14 cellular contexts compared by ENCODE assay signal in genomic region chr13:24068472-24068871, GRCh38.
DNase-seq lines count a peak whose midpoint lies in the region; ATAC-seq and TF ChIP-seq lines count a peak whose summit lies in the region.
"Had no signal": no experiment of that assay in that cellular context is flagged by ENCODE, and none has a peak within 500 bp of the region (broad histone marks: within the 10 kb centered on the region; RNA-seq: fewer than 3 reads in every experiment).

No MANE protein-coding gene starts in this region.

- H2BK5ac ChIP-seq in mesenchymal stem cell (ENCODE audit: low read depth, low read length, poor library complexity, severe bottlenecking) = no peak overlapping the region

- DNase-seq in GM04503 (ENCODE audit: low read depth) = peak; percentile 43
- peak; percentile 47 for DNase-seq in dedifferentiated amniotic fluid mesenchymal stem cell (ENCODE audit: extremely low spot score)
- DNase-seq in omental fat pad (ENCODE audit: low spot score) = no peak
- no peak for DNase-seq in mesenchymal stem cell
- no peak for DNase-seq in stimulated activated CD4-positive, alpha-beta T cell treated with anti-CD3 and anti-CD28 coated beads, Interleukin-1b, Interleukin-23, amount 100 ng/mL, for 48 hours
- DNase-seq: ACHN; CD4-positive, CD25-positive, alpha-beta regulatory T cell; DMS79; GDM1 had no signal

- H2AK5ac ChIP-seq in mesenchymal stem cell (ENCODE audit: low read length, severe bottlenecking) = no peak overlapping the region

- H2BK12ac ChIP-seq in mesenchymal stem cell (ENCODE audit: low read length in 2 of 2) = no peak overlapping the region

- H3K23ac ChIP-seq in mesenchymal stem cell (ENCODE audit: low read length in 2 of 2) = no peak overlapping the region

- no peak for TF ChIP-seq CTCF in omental fat pad (IDR thresholded peaks at IDR 0.05)

- H3K9me3 ChIP-seq in skeletal muscle satellite cell (replicated peaks; ENCODE audit: low read length) = no peaks in the 10 kb centered on the region
- no peaks in the 10 kb centered on the region for H3K9me3 ChIP-seq in mesenchymal stem cell (ENCODE audit: control insufficient read depth, low read length)
- H3K9me3 ChIP-seq: HAP-1 had no signal

- peak overlapping the region; percentile 44 for H3K4me2 ChIP-seq in skeletal muscle satellite cell (ENCODE audit: low read length)
- H3K4me2 ChIP-seq in mesenchymal stem cell (ENCODE audit: low read length, poor library complexity, severe bottlenecking) = no peak overlapping the region
- H3K4me2 ChIP-seq: BLaER1 treated with 17β-estradiol and CSF1 and Interleukin-3, amounts not matched to agents 10 nM and 100 nM had no signal

- H4K8ac ChIP-seq in mesenchymal stem cell (ENCODE audit: low read length) = no peak overlapping the region

- H3K79me1 ChIP-seq in mesenchymal stem cell (replicated peaks; ENCODE audit: low read length, poor library complexity, severe bottlenecking) = no peaks in the 10 kb centered on the region

- H3K36me3 ChIP-seq in skeletal muscle satellite cell (ENCODE audit: insufficient read depth, low read length) = no peaks in the 10 kb centered on the region
- no peaks in the 10 kb centered on the region for H3K36me3 ChIP-seq in mesenchymal stem cell (ENCODE audit: control insufficient read depth in 1 of 2, insufficient read depth in 2 of 2, low read depth in 1 of 2, low read length in 2 of 2)
- H3K36me3 ChIP-seq: BLaER1 treated with 17β-estradiol and CSF1 and Interleukin-3, amounts not matched to agents 10 nM and 100 nM; HAP-1 had no signal

- H3K18ac ChIP-seq in mesenchymal stem cell (ENCODE audit: low read depth in 1 of 2, low read length in 2 of 2) = no peak overlapping the region

- no peak overlapping the region for H4K91ac ChIP-seq in mesenchymal stem cell (ENCODE audit: low read length)

- 100% methylated on average over 1 of the region's 2 CpGs for WGBS in mesenchymal stem cell

- no peak overlapping the region for H2BK120ac ChIP-seq in mesenchymal stem cell (ENCODE audit: low read depth, low read length)

- no peak overlapping the region for H2BK15ac ChIP-seq in mesenchymal stem cell (ENCODE audit: low read depth, poor library complexity, severe bottlenecking)

- H3K27me3 ChIP-seq in skeletal muscle satellite cell (ENCODE audit: control insufficient read depth, insufficient read depth, low read length) (no peaks in the 10 kb centered on the region), mesenchymal stem cell (ENCODE audit: control insufficient read depth in 1 of 2, insufficient read depth in 1 of 2, low read length in 2 of 2) (peaks cover 0 to 4% of the 10 kb centered on the region in 2 experiments)
- H3K27me3 ChIP-seq: BLaER1 treated with 17β-estradiol and CSF1 and Interleukin-3, amounts not matched to agents 10 nM and 100 nM had no signal

- no peak overlapping the region for H3K4ac ChIP-seq in mesenchymal stem cell (ENCODE audit: low read depth in 1 of 2, low read length in 2 of 2)

- ATAC-seq in SK-N-SH treated with all-trans-retinoic acid at 6 μM for 48 hours (peak; percentile 73), omental fat pad (ENCODE audit: low FRiP score) (no peak)

- H3K4me1 ChIP-seq in skeletal muscle satellite cell (ENCODE audit: control insufficient read depth, insufficient read depth, low read length) (peaks cover 30% of the 10 kb centered on the region), mesenchymal stem cell (ENCODE audit: control insufficient read depth, insufficient read depth, low read depth, low read length) (peaks cover under 1% of the 10 kb centered on the region)
- H3K4me1 ChIP-seq: HAP-1 had no signal

- H3K4me3 ChIP-seq in skeletal muscle satellite cell (ENCODE audit: low read length) (no peak overlapping the region), mesenchymal stem cell (ENCODE audit: insufficient read depth in 1 of 2, low read depth in 1 of 2, low read length in 2 of 2) (no peak overlapping the region)
- H3K4me3 ChIP-seq: BLaER1 treated with 17β-estradiol and CSF1 and Interleukin-3, amounts not matched to agents 10 nM and 100 nM; HAP-1 had no signal

- H2AFZ ChIP-seq in mesenchymal stem cell (ENCODE audit: low read depth, low read length) = no peak overlapping the region

- no peak overlapping the region for H3K27ac ChIP-seq in mesenchymal stem cell (ENCODE audit: low read length, poor library complexity, severe bottlenecking)
- H3K27ac ChIP-seq: BLaER1 treated with 17β-estradiol and CSF1 and Interleukin-3, amounts not matched to agents 10 nM and 100 nM; HL-60 had no signal

- H3K9ac ChIP-seq in skeletal muscle satellite cell (ENCODE audit: low read depth, low read length) (no peak overlapping the region), mesenchymal stem cell (ENCODE audit: low read length) (no peak overlapping the region)
- H3K9ac ChIP-seq: BLaER1 treated with 17β-estradiol and CSF1 and Interleukin-3, amounts not matched to agents 10 nM and 100 nM had no signal

- no peak overlapping the region for H3K14ac ChIP-seq in mesenchymal stem cell (ENCODE audit: low read length in 2 of 2)

TF ChIP-seq in SK-N-SH treated with all-trans-retinoic acid at 6 μM for 48 hours, 23 proteins besides CTCF, POLR2A, EP300 and RAD21:
- no peak for TF ChIP-seq GLIS3 (CRISPR knock-in tag; IDR thresholded peaks at IDR 0.05)
- no peak for TF ChIP-seq CREB5 (CRISPR knock-in tag; IDR thresholded peaks at IDR 0.05; ENCODE audit: low read depth)
- no peak for TF ChIP-seq OSR1 (CRISPR knock-in tag; IDR thresholded peaks at IDR 0.05)
- TF ChIP-seq POU6F1 (CRISPR knock-in tag; IDR thresholded peaks at IDR 0.05; ENCODE audit: borderline replicate concordance, low read depth) = no peak
- TF ChIP-seq RARB (CRISPR knock-in tag; IDR thresholded peaks at IDR 0.05) = no peak
- no peak for TF ChIP-seq ZNF70 (CRISPR knock-in tag; IDR thresholded peaks at IDR 0.05)
- 0 out of 2 replicates have a peak, but pooled peaks have one; percentile 17 for TF ChIP-seq ISL1 (CRISPR knock-in tag; IDR thresholded peaks at IDR 0.05)
- TF ChIP-seq, protein P1, sequence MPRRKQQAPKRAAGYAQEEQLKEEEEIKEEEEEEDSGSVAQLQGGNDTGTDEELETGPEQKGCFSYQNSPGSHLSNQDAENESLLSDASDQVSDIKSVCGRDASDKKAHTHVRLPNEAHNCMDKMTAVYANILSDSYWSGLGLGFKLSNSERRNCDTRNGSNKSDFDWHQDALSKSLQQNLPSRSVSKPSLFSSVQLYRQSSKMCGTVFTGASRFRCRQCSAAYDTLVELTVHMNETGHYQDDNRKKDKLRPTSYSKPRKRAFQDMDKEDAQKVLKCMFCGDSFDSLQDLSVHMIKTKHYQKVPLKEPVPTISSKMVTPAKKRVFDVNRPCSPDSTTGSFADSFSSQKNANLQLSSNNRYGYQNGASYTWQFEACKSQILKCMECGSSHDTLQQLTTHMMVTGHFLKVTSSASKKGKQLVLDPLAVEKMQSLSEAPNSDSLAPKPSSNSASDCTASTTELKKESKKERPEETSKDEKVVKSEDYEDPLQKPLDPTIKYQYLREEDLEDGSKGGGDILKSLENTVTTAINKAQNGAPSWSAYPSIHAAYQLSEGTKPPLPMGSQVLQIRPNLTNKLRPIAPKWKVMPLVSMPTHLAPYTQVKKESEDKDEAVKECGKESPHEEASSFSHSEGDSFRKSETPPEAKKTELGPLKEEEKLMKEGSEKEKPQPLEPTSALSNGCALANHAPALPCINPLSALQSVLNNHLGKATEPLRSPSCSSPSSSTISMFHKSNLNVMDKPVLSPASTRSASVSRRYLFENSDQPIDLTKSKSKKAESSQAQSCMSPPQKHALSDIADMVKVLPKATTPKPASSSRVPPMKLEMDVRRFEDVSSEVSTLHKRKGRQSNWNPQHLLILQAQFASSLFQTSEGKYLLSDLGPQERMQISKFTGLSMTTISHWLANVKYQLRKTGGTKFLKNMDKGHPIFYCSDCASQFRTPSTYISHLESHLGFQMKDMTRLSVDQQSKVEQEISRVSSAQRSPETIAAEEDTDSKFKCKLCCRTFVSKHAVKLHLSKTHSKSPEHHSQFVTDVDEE (CRISPR knock-in tag; IDR thresholded peaks at IDR 0.05) = no peak

Comparison
In these comparisons a context has a peak if more than half of its experiments do, and no peak if none do; other contexts are left out.
1. DNase-seq: peak in GM04503 (single experiment) and dedifferentiated amniotic fluid mesenchymal stem cell (single experiment); none in omental fat pad (single experiment), mesenchymal stem cell (single experiment) and stimulated activated CD4-positive, alpha-beta T cell treated with anti-CD3 and anti-CD28 coated beads, Interleukin-1b, Interleukin-23, amount 100 ng/mL, for 48 hours (single experiment).